In genomic region chr13:110541526-110541920, GRCh38 we compare ENCODE assay signal across 15 cellular contexts. TPM values are rescaled to one million over a fixed set of nuclear protein-coding genes. Genes with fewer than 3 reads are reported as not detected.
DNase-seq lines count a peak whose midpoint lies in the region; ATAC-seq and TF ChIP-seq lines count a peak whose summit lies in the region.
"Had no signal": no experiment of that assay in that cellular context is flagged by ENCODE, and none has a peak within 500 bp of the region (broad histone marks: within the 10 kb centered on the region; RNA-seq: fewer than 3 reads in every experiment).

No MANE protein-coding gene starts in this region.

- H3K9me3 ChIP-seq in endodermal cell (ENCODE audit: control insufficient read depth, low read length), result peaks cover 28% of the 10 kb centered on the region
- H3K9me3 ChIP-seq in right lobe of liver, result no peaks in the 10 kb centered on the region
- H3K9me3 ChIP-seq in gastrocnemius medialis, result no peaks in the 10 kb centered on the region

- WGBS in endodermal cell (ENCODE audit: insufficient coverage in 1 of 2, insufficient read length in 1 of 2), 2 experiments, result 57 to 69% methylated on average over 1 to 4 of the region's 4 CpGs
- 23% methylated on average over 3 of the region's 4 CpGs for WGBS in right lobe of liver (ENCODE audit: insufficient coverage, low coverage, low lambda C conversion rate, missing lambda C conversion rate)

- H3K27ac ChIP-seq in endodermal cell (ENCODE audit: low read depth, low read length) (no peak overlapping the region), right lobe of liver (peak overlapping the region; percentile 63 to 78 (median 69)), gastrocnemius medialis (peak overlapping the region; percentile 16 to 75 (median 44))
- H3K27ac ChIP-seq: WERI-Rb-1 had no signal

- CTCF ChIA-PET in activated naive CD4-positive, alpha-beta T cell treated with anti-CD3 and anti-CD28 coated beads for 36 hours (lab: Charles Lee), result interaction anchor here (0.6 kb wide), 1 partner anchor 190 kb away, joined by 3 read pairs; no protein-coding TSS in a partner anchor

- peak overlapping the region; percentile 1 for H3K9ac ChIP-seq in endodermal cell (ENCODE audit: extremely low read depth, low read length, poor library complexity, severe bottlenecking)

- H3K27ac Mint-ChIP-seq in endodermal cell, result peak overlapping the region; percentile 90
- no peak overlapping the region for H3K27ac Mint-ChIP-seq in activated naive CD4-positive, alpha-beta T cell treated with anti-CD3 and anti-CD28 coated beads for 36 hours
- H3K27ac Mint-ChIP-seq: activated naive CD8-positive, alpha-beta T cell treated with anti-CD3 and anti-CD28 coated beads, Interleukin-2, amount 50 U/mL, for 24 hours; B cell; naive thymus-derived CD4-positive, alpha-beta T cell had no signal

- H3K36me3 ChIP-seq in endodermal cell (ENCODE audit: control insufficient read depth, insufficient read depth, low read length) (peaks cover 20% of the 10 kb centered on the region), right lobe of liver (no peaks in the 10 kb centered on the region), gastrocnemius medialis (no peaks in the 10 kb centered on the region)
- H3K36me3 ChIP-seq: WERI-Rb-1 had no signal

- intact Hi-C loops in right lobe of liver (cut with DNase I) (no loop called here), gastrocnemius medialis (cut with DNase I; ENCODE audit: low total_unique reads) (no loop called here)
- intact Hi-C loops in activated naive CD4-positive, alpha-beta T cell treated with anti-CD3 and anti-CD28 coated beads for 36 hours (cut with micrococcal nuclease), result no loop called here

- H3K27me3 ChIP-seq in endodermal cell (ENCODE audit: control insufficient read depth, insufficient read depth, low read length, poor library complexity, severe bottlenecking) (no peaks in the 10 kb centered on the region), right lobe of liver (no peaks in the 10 kb centered on the region), gastrocnemius medialis (no peaks in the 10 kb centered on the region)

- in situ Hi-C loops in gastrocnemius medialis (cut with MboI; ENCODE audit: low sequenced_read_pairs in 4 of 4), result no loop called here

- H3K9me3 Mint-ChIP-seq in endodermal cell, result peaks cover 22% of the 10 kb centered on the region
- H3K9me3 Mint-ChIP-seq in activated naive CD4-positive, alpha-beta T cell treated with anti-CD3 and anti-CD28 coated beads for 36 hours, result no peaks in the 10 kb centered on the region
- H3K9me3 Mint-ChIP-seq: activated naive CD8-positive, alpha-beta T cell treated with anti-CD3 and anti-CD28 coated beads, Interleukin-2, amount 50 U/mL, for 24 hours had no signal

- peaks cover 32% of the 10 kb centered on the region for H3K36me3 Mint-ChIP-seq in endodermal cell (ENCODE audit: low read depth)
- H3K36me3 Mint-ChIP-seq in activated naive CD4-positive, alpha-beta T cell treated with anti-CD3 and anti-CD28 coated beads for 36 hours (ENCODE audit: low read depth), result peaks cover 3% of the 10 kb centered on the region

- no peaks in the 10 kb centered on the region for H3K27me3 Mint-ChIP-seq in endodermal cell (ENCODE audit: insufficient read depth)
- H3K27me3 Mint-ChIP-seq in activated naive CD4-positive, alpha-beta T cell treated with anti-CD3 and anti-CD28 coated beads for 36 hours (ENCODE audit: low read depth), result no peaks in the 10 kb centered on the region
- H3K27me3 Mint-ChIP-seq: activated naive CD8-positive, alpha-beta T cell treated with anti-CD3 and anti-CD28 coated beads, Interleukin-2, amount 50 U/mL, for 24 hours; B cell; naive thymus-derived CD4-positive, alpha-beta T cell had no signal

- TF ChIP-seq CTCF in endodermal cell (conservative IDR thresholded peaks at IDR 0.05), result no peak
- TF ChIP-seq CTCF in right lobe of liver (IDR thresholded peaks at IDR 0.05), result no peak
- no peak for TF ChIP-seq CTCF in gastrocnemius medialis (IDR thresholded peaks at IDR 0.05 in 4 of 5, conservative IDR thresholded peaks at IDR 0.05 in 1 of 5)

- H3K4me1 ChIP-seq in endodermal cell (ENCODE audit: control insufficient read depth, insufficient read depth, low read length), result peaks cover 13% of the 10 kb centered on the region
- H3K4me1 ChIP-seq in right lobe of liver, result peaks cover 0 to 54% (median 17%) of the 10 kb centered on the region in 4 donors
- H3K4me1 ChIP-seq in gastrocnemius medialis, result peaks cover 13 to 18% of the 10 kb centered on the region in 2 donors

- peak; percentile 23 to 46 (median 40) for ATAC-seq in right lobe of liver
- ATAC-seq in gastrocnemius medialis, result peak in 1 of 2 donors; percentile 22
- no peak for ATAC-seq in HG02763 (IDR thresholded peaks at IDR 0.05; ENCODE audit: unreplicated experiment)
- ATAC-seq: activated naive CD8-positive, alpha-beta T cell treated with anti-CD3 and anti-CD28 coated beads, Interleukin-2, amount 50 U/mL, for 24 hours; naive thymus-derived CD4-positive, alpha-beta T cell had no signal

- TF ChIP-seq POLR2A in right lobe of liver (IDR thresholded peaks at IDR 0.05), result no peak
- no peak for TF ChIP-seq POLR2A in gastrocnemius medialis (IDR thresholded peaks at IDR 0.05)

- peak; percentile 15 for DNase-seq in GM04503 (ENCODE audit: low read depth)
- no peak for DNase-seq in endodermal cell
- DNase-seq in right lobe of liver, result no peak
- no peak for DNase-seq in gastrocnemius medialis
- DNase-seq in activated CD8-positive, alpha-beta memory T cell treated with anti-CD3 and anti-CD28 coated beads, Interleukin-2, amount 50 U/mL, for 4 hours, result no peak
- DNase-seq in OCI-M2 (lab: John Stamatoyannopoulos, UW; ENCODE audit: unreplicated experiment), result no peak
- DNase-seq in activated naive CD4-positive, alpha-beta T cell treated with anti-CD3 and anti-CD28 coated beads for 36 hours, result no peak
- DNase-seq: activated naive CD8-positive, alpha-beta T cell treated with anti-CD3 and anti-CD28 coated beads, Interleukin-2, amount 50 U/mL, for 24 hours; effector memory CD4-positive, alpha-beta T cell; naive thymus-derived CD4-positive, alpha-beta T cell; NCI-H146; NCI-H526 had no signal

- H3K4me3 ChIP-seq in endodermal cell (ENCODE audit: low read length) (no peak overlapping the region), right lobe of liver (no peak overlapping the region), gastrocnemius medialis (no peak overlapping the region)

- H3K4me3 Mint-ChIP-seq in endodermal cell, result peak overlapping the region; percentile 9
- no peak overlapping the region for H3K4me3 Mint-ChIP-seq in activated naive CD4-positive, alpha-beta T cell treated with anti-CD3 and anti-CD28 coated beads for 36 hours
- H3K4me3 Mint-ChIP-seq: activated naive CD8-positive, alpha-beta T cell treated with anti-CD3 and anti-CD28 coated beads, Interleukin-2, amount 50 U/mL, for 24 hours; B cell; naive thymus-derived CD4-positive, alpha-beta T cell had no signal

- peaks cover 23% of the 10 kb centered on the region for H3K4me1 Mint-ChIP-seq in endodermal cell
- H3K4me1 Mint-ChIP-seq in activated naive CD4-positive, alpha-beta T cell treated with anti-CD3 and anti-CD28 coated beads for 36 hours (ENCODE audit: low read depth), result no peaks in the 10 kb centered on the region

RNA-seq across cellular contexts. Expression of gene RAB20, which starts 20.0 kb away (rescaled TPM):
- total RNA-seq in endodermal cell (10 to 100 TPM; 12.6 to 14.2 TPM), right lobe of liver (10 to 100 TPM; 12.5 to 47.2 (median 36.3) TPM), gastrocnemius medialis (1 to 10 TPM in 2 of 4 donors, under 1 TPM in 2; 0.31 to 9.1 (median 2.0) TPM)
- polyA plus RNA-seq in endodermal cell (2013, experiment 1 of 2), result 5.4 TPM
- 6.1 TPM for polyA plus RNA-seq in endodermal cell (2013, experiment 2 of 2)
- total RNA-seq in activated naive CD4-positive, alpha-beta T cell treated with anti-CD3 and anti-CD28 coated beads for 36 hours, result 1 to 10 TPM; 1.4 to 1.5 TPM
